Comparison of ENCODE assay signal across 14 cellular contexts in genomic region chr7:126450269-126450671, GRCh38.
DNase-seq lines count a peak whose midpoint lies in the region; ATAC-seq and TF ChIP-seq lines count a peak whose summit lies in the region.
"Had no signal": no experiment of that assay in that cellular context is flagged by ENCODE, and none has a peak within 500 bp of the region (broad histone marks: within the 10 kb centered on the region; RNA-seq: fewer than 3 reads in every experiment).

No MANE protein-coding gene starts in this region.

- H3F3A ChIP-seq in SU-DHL-6 (ENCODE audit: insufficient read depth) = 0 out of 2 replicates have a peak, but pooled peaks cover 5% of the 10 kb centered on the region

- no peak for TF ChIP-seq CTCF in SU-DHL-6 (IDR thresholded peaks at IDR 0.05; ENCODE audit: insufficient read depth, low read length, poor library complexity, severe bottlenecking)

- no peaks in the 10 kb centered on the region for H4K20me1 ChIP-seq in SU-DHL-6 (ENCODE audit: low read depth, low read length)

- H3K36me3 ChIP-seq in SU-DHL-6 (ENCODE audit: low read length) = no peaks in the 10 kb centered on the region

- no peaks in the 10 kb centered on the region for H3K27me3 ChIP-seq in SU-DHL-6 (ENCODE audit: low read length)

- ATAC-seq in GM18508 (IDR thresholded peaks at IDR 0.05; ENCODE audit: insufficient read depth, unreplicated experiment) (peak; percentile 85), GM21515 (IDR thresholded peaks at IDR 0.05; ENCODE audit: unreplicated experiment) (peak; percentile 93), HG03139 (IDR thresholded peaks at IDR 0.05; ENCODE audit: unreplicated experiment) (peak; percentile 90)

- no peaks in the 10 kb centered on the region for H3K9me2 ChIP-seq in SU-DHL-6 (replicated peaks; ENCODE audit: insufficient read depth, low read length)

- H3K4me3 ChIP-seq in SU-DHL-6 (ENCODE audit: insufficient read depth, low read length, poor library complexity, severe bottlenecking) = peak overlapping the region; percentile 43

- H3K4me2 ChIP-seq in SU-DHL-6 (ENCODE audit: low read depth, low read length, poor library complexity, severe bottlenecking) = peak overlapping the region; percentile 95

- no peak for DNase-seq in NCI-H1048 (lab: John Stamatoyannopoulos, UW)
- DNase-seq in activated naive CD4-positive, alpha-beta T cell treated with anti-CD3 and anti-CD28 coated beads, Interleukin-2, amount 50 U/mL, for 16 hours = no peak
- DNase-seq in AG20443 (ENCODE audit: low spot score) = no peak
- DNase-seq in midbrain (lab: John Stamatoyannopoulos, UW) = no peak
- DNase-seq: activated CD4-positive, CD25-positive, alpha-beta regulatory T cell; amygdala; CD8-positive, alpha-beta memory T cell; HFFc6; naive B cell; NCI-H2171 had no signal

- peak overlapping the region; percentile 78 for H3K27ac ChIP-seq in SU-DHL-6 (ENCODE audit: low read depth, low read length)

- H2AFZ ChIP-seq in SU-DHL-6 (ENCODE audit: low read depth, low read length, severe bottlenecking) = peak overlapping the region; percentile 93

- H3K9ac ChIP-seq in SU-DHL-6 (ENCODE audit: low read length) = peak overlapping the region; percentile 53

- no peaks in the 10 kb centered on the region for H3K9me3 ChIP-seq in SU-DHL-6 (ENCODE audit: insufficient read depth, low read length)

- H3K79me2 ChIP-seq in SU-DHL-6 (ENCODE audit: insufficient read depth, low read length) = no peaks in the 10 kb centered on the region
